ENCODE assay signal across 13 cellular contexts in the genomic region with DNA sequence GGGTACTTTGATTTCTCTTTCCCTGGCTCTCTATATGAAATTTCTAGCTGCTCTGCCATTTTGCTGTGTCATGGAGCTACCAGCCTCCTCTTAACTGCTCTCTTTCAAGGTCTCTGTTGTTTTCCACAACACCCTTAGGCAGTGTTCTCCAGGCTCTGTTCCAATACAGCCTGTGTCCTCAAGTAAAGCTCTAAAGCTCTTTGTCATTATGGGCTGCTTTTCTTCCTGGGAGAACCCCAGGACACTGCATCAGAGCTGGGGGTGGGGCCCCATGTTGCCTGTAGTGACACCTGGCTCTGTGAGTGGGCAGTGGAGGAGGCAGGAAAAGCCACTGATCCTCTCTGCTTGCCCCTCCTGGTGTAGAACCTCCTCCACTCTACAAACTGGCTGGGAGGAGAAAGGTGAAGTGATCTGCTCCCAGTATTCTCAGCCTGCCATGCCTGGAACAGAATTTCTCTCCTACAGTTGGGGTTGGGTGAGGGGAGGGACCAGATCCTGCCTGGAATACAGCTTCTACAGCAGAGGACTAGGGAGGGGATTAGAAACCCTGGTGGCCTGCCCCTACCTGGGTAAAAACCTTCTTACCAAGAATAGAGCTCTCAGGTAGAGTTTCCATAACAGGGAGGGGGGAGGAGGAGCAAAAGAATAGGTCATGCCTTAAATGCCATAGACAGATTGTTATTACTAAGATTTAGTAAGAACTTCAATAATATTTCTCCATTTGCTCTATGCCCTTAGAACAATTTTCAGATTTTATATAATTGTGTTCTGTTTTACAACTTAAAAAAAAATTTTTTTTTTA. TPM values are rescaled to one million over a fixed set of nuclear protein-coding genes. Genes with fewer than 3 reads are reported as not detected.
DNase-seq lines count a peak whose midpoint lies in the region; ATAC-seq, FAIRE-seq and TF ChIP-seq lines count a peak whose summit lies in the region.
"Had no signal": no experiment of that assay in that cellular context is flagged by ENCODE, and none has a peak within 500 bp of the region (broad histone marks: within the 10 kb centered on the region; RNA-seq: fewer than 3 reads in every experiment).

No MANE protein-coding gene starts in this region.

- no peak for FAIRE-seq in GM19239 (lab: Jason Lieb, UNC)
- FAIRE-seq: frontal cortex had no signal

- TF ChIP-seq CTCF in mucosa of descending colon (IDR thresholded peaks at IDR 0.05): no peak

- no peak overlapping the region for H3K27ac Mint-ChIP-seq in activated naive CD8-positive, alpha-beta T cell treated with anti-CD3 and anti-CD28 coated beads, Interleukin-2, amount 50 U/mL, for 24 hours

- intact Hi-C loops in mucosa of descending colon (cut with DNase I, micrococcal nuclease): no loop called here

- H3K4me3 Mint-ChIP-seq in activated naive CD8-positive, alpha-beta T cell treated with anti-CD3 and anti-CD28 coated beads, Interleukin-2, amount 50 U/mL, for 24 hours: no peak overlapping the region

- no peaks in the 10 kb centered on the region for H3K9me3 ChIP-seq in mucosa of descending colon
- H3K9me3 ChIP-seq: transverse colon had no signal

- no peaks in the 10 kb centered on the region for H3K4me1 Mint-ChIP-seq in activated naive CD8-positive, alpha-beta T cell treated with anti-CD3 and anti-CD28 coated beads, Interleukin-2, amount 50 U/mL, for 24 hours

- H3K36me3 ChIP-seq in H7 (replicated peaks; ENCODE audit: control insufficient read depth, insufficient read depth, low read length) (no peaks in the 10 kb centered on the region), mucosa of descending colon (ENCODE audit: low read depth) (no peaks in the 10 kb centered on the region)
- H3K36me3 ChIP-seq: transverse colon had no signal

- ATAC-seq in mucosa of descending colon (peak; percentile 34), HG02610 (IDR thresholded peaks at IDR 0.05; ENCODE audit: unreplicated experiment) (no peak)
- no peak for ATAC-seq in activated naive CD8-positive, alpha-beta T cell treated with anti-CD3 and anti-CD28 coated beads, Interleukin-2, amount 50 U/mL, for 24 hours
- ATAC-seq: Right ventricle myocardium inferior had no signal

- H3K4me1 ChIP-seq in mucosa of descending colon (ENCODE audit: low read depth): no peaks in the 10 kb centered on the region
- H3K4me1 ChIP-seq: transverse colon had no signal

- H3K27me3 ChIP-seq in H7 (ENCODE audit: control insufficient read depth, insufficient read depth, low read length): no peaks in the 10 kb centered on the region
- H3K27me3 ChIP-seq: transverse colon had no signal

- H3K36me3 Mint-ChIP-seq in activated naive CD8-positive, alpha-beta T cell treated with anti-CD3 and anti-CD28 coated beads, Interleukin-2, amount 50 U/mL, for 24 hours (ENCODE audit: low read depth): no peaks in the 10 kb centered on the region

- DNase-seq in H7: peak; percentile 64
- DNase-seq in NCI-H345 (lab: John Stamatoyannopoulos, UW): peak; percentile 83
- DNase-seq in dedifferentiated amniotic fluid mesenchymal stem cell (ENCODE audit: extremely low spot score): peak; percentile 25
- DNase-seq in mucosa of descending colon: no peak
- no peak for DNase-seq in activated naive CD8-positive, alpha-beta T cell treated with anti-CD3 and anti-CD28 coated beads, Interleukin-2, amount 50 U/mL, for 24 hours
- no peak for DNase-seq in MV-4-11 (lab: John Stamatoyannopoulos, UW)
- no peak for DNase-seq in GM19239 (ENCODE audit: insufficient read length, low spot score)
- DNase-seq: EL; stimulated activated CD4-positive, alpha-beta T cell treated with anti-CD3 and anti-CD28 coated beads, Interleukin-4, amount 100 ng/mL, for 4 hours; transverse colon had no signal

- no peaks in the 10 kb centered on the region for H3K27me3 Mint-ChIP-seq in activated naive CD8-positive, alpha-beta T cell treated with anti-CD3 and anti-CD28 coated beads, Interleukin-2, amount 50 U/mL, for 24 hours

- H3K9me3 Mint-ChIP-seq in activated naive CD8-positive, alpha-beta T cell treated with anti-CD3 and anti-CD28 coated beads, Interleukin-2, amount 50 U/mL, for 24 hours: no peaks in the 10 kb centered on the region

- H3K4me3 ChIP-seq in H7 (ENCODE audit: insufficient read depth, low read depth, low read length): no peak overlapping the region
- no peak overlapping the region for H3K4me3 ChIP-seq in mucosa of descending colon
- H3K4me3 ChIP-seq: transverse colon had no signal

RNA-seq across cellular contexts. Expression of a gene that starts 33.7 kb away (rescaled TPM):
- total RNA-seq in H7 (2014; rRNA removed; shearing (Covaris generic)): 19.7 and 22.1 TPM in 2 replicates
- 10 to 100 TPM in 1 of 3 donors, 1 to 10 TPM in 2; 9.8 to 15.1 (median 10.0) TPM for total RNA-seq in mucosa of descending colon

RNA-seq across cellular contexts. Expression of a gene that starts 55.9 kb away (rescaled TPM):
- 98.0 and 108 TPM in 2 replicates for total RNA-seq in H7 (2014; rRNA removed; shearing (Covaris generic))
- 10 to 100 TPM; 36.0 to 43.6 (median 38.7) TPM for total RNA-seq in mucosa of descending colon

Comparison
In these comparisons a context has a peak if more than half of its experiments do, and no peak if none do; other contexts are left out.
1. DNase-seq: peak in H7 (single experiment), NCI-H345 (single experiment) and dedifferentiated amniotic fluid mesenchymal stem cell (single experiment); none in mucosa of descending colon (0 of 3), activated naive CD8-positive, alpha-beta T cell treated with anti-CD3 and anti-CD28 coated beads, Interleukin-2, amount 50 U/mL, for 24 hours (single experiment), MV-4-11 (single experiment) and GM19239 (single experiment).